ENCODE assay signal across 8 cellular contexts in genomic region chr4:108030332-108030731, GRCh38. TPM values are rescaled to one million over a fixed set of nuclear protein-coding genes. Genes with fewer than 3 reads are reported as not detected.
DNase-seq lines count a peak whose midpoint lies in the region; ATAC-seq and TF ChIP-seq lines count a peak whose summit lies in the region.

No MANE protein-coding gene starts in this region.

- no peak overlapping the region for H4K12ac ChIP-seq in trophoblast cell (ENCODE audit: low read depth, low read length)

- H3K14ac ChIP-seq in trophoblast cell (ENCODE audit: low read length): no peak overlapping the region

- no peaks in the 10 kb centered on the region for H3K79me2 ChIP-seq in trophoblast cell (ENCODE audit: control insufficient read depth, insufficient read depth, low read length, poor library complexity)

- POLR2A ChIA-PET in AG04449 (lab: Yijun Ruan, JAX): interaction anchor here (0.8 kb wide), 1 partner anchor 542 kb away, joined by 4 read pairs; no protein-coding TSS in a partner anchor

- no peak overlapping the region for H2BK120ac ChIP-seq in trophoblast cell (ENCODE audit: insufficient read depth, low read length, poor library complexity)

- no peak overlapping the region for H2BK5ac ChIP-seq in trophoblast cell (ENCODE audit: low read depth, low read length, poor library complexity)

- no peak overlapping the region for H3K4me2 ChIP-seq in trophoblast cell (ENCODE audit: low read length)

- no peak overlapping the region for H2BK12ac ChIP-seq in trophoblast cell (ENCODE audit: low read length)

- peak; percentile 69 for TF ChIP-seq CTCF in AG04449 (IDR thresholded peaks at IDR 0.05; ENCODE audit: insufficient read depth, low read length, missing control alignments)

- H3K9me3 ChIP-seq in trophoblast cell (ENCODE audit: insufficient read depth, low read depth, low read length): no peaks in the 10 kb centered on the region

- H3K4ac ChIP-seq in trophoblast cell (ENCODE audit: low read depth, low read length): no peak overlapping the region

- H3K79me1 ChIP-seq in trophoblast cell (ENCODE audit: low read length): peaks cover 1% of the 10 kb centered on the region

- ATAC-seq in GM18508 (IDR thresholded peaks at IDR 0.05; ENCODE audit: insufficient read depth, unreplicated experiment): peak; percentile 98
- ATAC-seq in HG02970 (IDR thresholded peaks at IDR 0.05; ENCODE audit: low FRiP score, unreplicated experiment): peak; percentile 74
- peak; percentile 85 for ATAC-seq in esophagus mucosa

- no peak overlapping the region for H3K18ac ChIP-seq in trophoblast cell (ENCODE audit: low read length)

- H3K4me1 ChIP-seq in trophoblast cell (ENCODE audit: control insufficient read depth in 1 of 2, insufficient read depth in 2 of 2, low read length in 2 of 2): peaks cover 0 to 3% of the 10 kb centered on the region in 2 experiments

- DNase-seq in AG04449 (ENCODE audit: low read depth, low spot score) (peak; percentile 21), NCI-H510A treated with DMSO at 0.1 percent for 48 hours (lab: John Stamatoyannopoulos, UW) (peak; percentile 70), trophoblast cell (peak; percentile 59 to 76), NCI-H2029 treated with DMSO at 0.1 percent for 48 hours (lab: John Stamatoyannopoulos, UW) (no peak)
- peak; percentile 80 for DNase-seq in activated CD8-positive, alpha-beta memory T cell treated with anti-CD3 and anti-CD28 coated beads for 24 hours

- peaks cover 6 to 11% of the 10 kb centered on the region in 2 experiments for H3K36me3 ChIP-seq in trophoblast cell (ENCODE audit: control insufficient read depth in 1 of 2, insufficient read depth in 2 of 2, low read length in 2 of 2)

- H3K9ac ChIP-seq in trophoblast cell (ENCODE audit: low read length): no peak overlapping the region

- H3K27me3 ChIP-seq in trophoblast cell (ENCODE audit: insufficient read depth, low read length): no peaks in the 10 kb centered on the region

- no peak overlapping the region for H3K27ac ChIP-seq in trophoblast cell (ENCODE audit: low read depth, low read length)

- no peak overlapping the region for H3K23ac ChIP-seq in trophoblast cell (ENCODE audit: low read length)

- no peak overlapping the region for H3K4me3 ChIP-seq in AG04449 (ENCODE audit: low read depth, low read length)
- no peak overlapping the region for H3K4me3 ChIP-seq in trophoblast cell (ENCODE audit: low read depth, low read length)

- no peak overlapping the region for H2AK5ac ChIP-seq in trophoblast cell (ENCODE audit: low read length)

- no peak overlapping the region for H4K91ac ChIP-seq in trophoblast cell (ENCODE audit: low read depth, low read length)

- WGBS in trophoblast cell (ENCODE audit: extremely low coverage, insufficient coverage, insufficient read length): no CpG with 5 or more reads among the region's 2 CpGs

- H4K8ac ChIP-seq in trophoblast cell (ENCODE audit: low read depth, low read length): no peak overlapping the region

- CTCF ChIA-PET in AG04449 (lab: Yijun Ruan, JAX): interaction anchor here (0.7 to 7.9 kb wide), 15 partner anchors 9 to 597 kb away, joined by 3 to 97 read pairs (median 4); no protein-coding TSS in a partner anchor

- H2AFZ ChIP-seq in trophoblast cell (ENCODE audit: insufficient read depth, low read length, poor library complexity): no peak overlapping the region

RNA-seq across cellular contexts. Expression of gene HADH, which starts 40.6 kb away (rescaled TPM):
- total RNA-seq in esophagus mucosa: 32.8 TPM
- 22.8 and 23.7 TPM in 2 replicates for polyA plus RNA-seq in trophoblast cell (2013)
